Comparison of ENCODE assay signal across 19 cellular contexts in genomic region chr15:61640751-61641150, GRCh38.
"Had no signal": no experiment of that assay in that cellular context is flagged by ENCODE, and none has a peak within 500 bp of the region (broad histone marks: within the 10 kb centered on the region; RNA-seq: fewer than 3 reads in every experiment).

No MANE protein-coding gene starts in this region.

- H3K9me3 ChIP-seq: Peyer's patch, SJSA1 had no signal

- ATAC-seq: activated CD4-positive, alpha-beta T cell treated with anti-CD3 and anti-CD28 coated beads for 36 hours; activated T-helper 17 cell treated with anti-CD3 and anti-CD28 coated beads, Interleukin-2, amount 50 U/mL, for 72 hours; T-helper 17 cell had no signal

- H3K4me3 ChIP-seq: Peyer's patch, SJSA1 had no signal

- H3K27ac ChIP-seq: KMS-11, Peyer's patch, SJSA1 had no signal

- H3K36me3 ChIP-seq: Peyer's patch, SJSA1 had no signal

- DNase-seq: activated CD4-positive, alpha-beta memory T cell treated with anti-CD3 and anti-CD28 coated beads, Interleukin-2, amount 10 ng/mL, durations not matched to agents 7 days and 5 days; activated CD4-positive, alpha-beta T cell treated with anti-CD3 and anti-CD28 coated beads for 36 hours; activated CD4-positive, alpha-beta T cell treated with anti-CD3 and anti-CD28 coated beads, Interleukin-2, amount 50 U/mL, for 1 hour; activated gamma-delta T cell; activated naive CD4-positive, alpha-beta T cell treated with anti-CD3 and anti-CD28 coated beads for 36 hours; activated T-cell treated with anti-CD3 and anti-CD28 coated beads for 4 hours; activated T-cell treated with anti-CD3 and anti-CD28 coated beads, Interleukin-2, amount 50 U/mL, for 48 hours; amygdala; NCI-H1092; NCI-H1930; NCI-H446; NCI-H526; Peyer's patch; SHP77; T-helper 17 cell; T1000 had no signal

- H3K9ac ChIP-seq: KMS-11 had no signal

- H3K4me2 ChIP-seq: KMS-11 had no signal

- H3K27me3 ChIP-seq: Peyer's patch, SJSA1 had no signal

- H3K4me1 ChIP-seq: Peyer's patch, SJSA1 had no signal
